In genomic region chr7:155644178-155644970, GRCh38 we compare ENCODE assay signal across 8 cellular contexts. TPM values are rescaled to one million over a fixed set of nuclear protein-coding genes. Genes with fewer than 3 reads are reported as not detected.
DNase-seq lines count a peak whose midpoint lies in the region; ATAC-seq, FAIRE-seq and TF ChIP-seq lines count a peak whose summit lies in the region.

Gene RBM33 (plus strand): TSS chr7:155644661. CDS start chr7:155644877, 216 bp downstream.

- WGBS in heart left ventricle, 4 donors: 0 to 1% (median 0%) methylated on average over 26 to 85 of the region's 85 CpGs
- 1% methylated on average over 55 of the region's 85 CpGs; no CpG with 5 or more reads in 1 of the 2 donors for WGBS in transverse colon (ENCODE audit: low coverage in 1 of 2), 2 donors

- ATAC-seq in HG02759 (IDR thresholded peaks at IDR 0.05; ENCODE audit: unreplicated experiment) (peak; percentile 88), heart left ventricle (peak; percentile 65 to 96 (median 92))

- H3K27me3 ChIP-seq in adipocyte (replicated peaks; ENCODE audit: control insufficient read depth, insufficient read depth, low read length) (no peaks in the 10 kb centered on the region), heart left ventricle (no peaks in the 10 kb centered on the region), transverse colon (no peaks in the 10 kb centered on the region)

- H3K9ac ChIP-seq in adipocyte (ENCODE audit: low read length): peak within 1 kb of the TSS; percentile 99

- H3K4me1 ChIP-seq in adipocyte (ENCODE audit: control insufficient read depth, insufficient read depth, low read length) (peaks cover 11% of the 10 kb centered on the region), heart left ventricle (peaks cover 0 to 34% (median 21%) of the 10 kb centered on the region in 12 donors), transverse colon (peaks cover 5 to 37% (median 17%) of the 10 kb centered on the region in 4 donors)

- intact Hi-C loops in heart left ventricle (cut with DNase I) (loop anchor here in 3 of 10 donors (5.0 to 10.0 kb wide), 5 partner anchors 80 to 642 kb away; partner anchors contain the start of gene PAXIP1 (in 1 of the 3)), transverse colon (cut with DNase I; ENCODE audit: low total_unique reads) (no loop called here)

- peak within 1 kb of the TSS; percentile 98 for H3K4me3 ChIP-seq in adipocyte (ENCODE audit: low read length)
- H3K4me3 ChIP-seq in heart left ventricle: peak within 1 kb of the TSS; percentile 74 to 100 (median 96)
- peak within 1 kb of the TSS; percentile 69 to 100 (median 87) for H3K4me3 ChIP-seq in transverse colon

- TF ChIP-seq POLR2A in GM12891 (IDR thresholded peaks at IDR 0.05; ENCODE audit: low read depth, low read length) (peak; percentile 91), heart left ventricle (IDR thresholded peaks at IDR 0.05) (peak in 1 of 2 donors; percentile 47), transverse colon (IDR thresholded peaks at IDR 0.05) (peak; percentile 51)

- H3K9me3 ChIP-seq in adipocyte (ENCODE audit: control insufficient read depth, low read length): peaks cover 24% of the 10 kb centered on the region
- peaks cover 0 to 30% (median 11%) of the 10 kb centered on the region in 12 donors for H3K9me3 ChIP-seq in heart left ventricle
- H3K9me3 ChIP-seq in transverse colon: peaks cover 9% of the 10 kb centered on the region in 2 donors

- H3K27ac ChIP-seq in heart left ventricle (peak within 1 kb of the TSS; percentile 72 to 98 (median 95)), transverse colon (peak within 1 kb of the TSS; percentile 91 to 98 (median 94))

- in situ Hi-C loops in transverse colon (cut with MboI; ENCODE audit: low pct_ligation_motif_present in 1 of 4, low pct_unique_long_range_greater_than_20kb in 1 of 4, low sequenced_read_pairs in 3 of 4): no loop called here

- TF ChIP-seq CTCF in heart left ventricle (IDR thresholded peaks at IDR 0.05): no peak
- no peak for TF ChIP-seq CTCF in transverse colon (IDR thresholded peaks at IDR 0.05)

- H3K36me3 ChIP-seq in adipocyte (ENCODE audit: control insufficient read depth, insufficient read depth, low read length, severe bottlenecking) (peaks cover 42% of the 10 kb centered on the region), heart left ventricle (peaks cover 0 to 42% (median 20%) of the 10 kb centered on the region in 9 donors), transverse colon (peaks cover 0 to 17% (median 0%) of the 10 kb centered on the region in 4 donors)

- peak; percentile 94 for FAIRE-seq in GM12891 (lab: Jason Lieb, UNC)

- DNase-seq in GM12891 (ENCODE audit: insufficient read length, low spot score) (peak; percentile 78), NCI-H128 (lab: John Stamatoyannopoulos, UW; ENCODE audit: unreplicated experiment) (peak; percentile 53), T follicular helper cell (ENCODE audit: low read depth) (peak; percentile 66), adipocyte (ENCODE audit: low read depth) (peak; percentile 86), heart left ventricle (peak; percentile 75 to 89 (median 83)), pons (ENCODE audit: low spot score) (peak; percentile 76), transverse colon (peak; percentile 81)

- TF ChIP-seq EP300 in transverse colon (IDR thresholded peaks at IDR 0.05; ENCODE audit: low read depth): no peak

TF ChIP-seq in GM12891, 5 proteins besides CTCF, POLR2A, EP300 and RAD21:
- no peak for TF ChIP-seq SPI1 (IDR thresholded peaks at IDR 0.05; ENCODE audit: low read depth, low read length)
- no peak for TF ChIP-seq PAX5 (IDR thresholded peaks at IDR 0.05; ENCODE audit: insufficient read depth, low read length, severe bottlenecking)
- peak; percentile 88 for TF ChIP-seq POLR2AphosphoS5 (IDR thresholded peaks at IDR 0.05; ENCODE audit: low read depth, low read length)
- TF ChIP-seq POU2F2 (IDR thresholded peaks at IDR 0.05; ENCODE audit: low read depth, low read length): peak; percentile 31
- TF ChIP-seq TAF1 (IDR thresholded peaks at IDR 0.05; ENCODE audit: low read depth, low read length): peak; percentile 71

RNA-seq across cellular contexts. Expression of gene RBM33, which starts in this region (rescaled TPM):
- polyA plus RNA-seq in GM12891 (2012; ENCODE audit: low read depth, missing spikeins): 26.2 TPM
- 10 to 100 TPM; 13.1 to 40.8 (median 35.8) TPM for total RNA-seq in heart left ventricle
- 10 to 100 TPM; 15.8 to 20.0 TPM for polyA plus RNA-seq in heart left ventricle
- 100 to 1,000 TPM in 2 of 4 donors, 10 to 100 TPM in 2; 62.8 to 129 (median 92.8) TPM for total RNA-seq in transverse colon

Comparison
In these comparisons a context has a peak if more than half of its experiments do, and no peak if none do; other contexts are left out.
1. Peak in every context shown above with its lines: DNase-seq, ATAC-seq, H3K4me3 ChIP-seq and H3K27ac ChIP-seq.